ENCODE assay signal across 1 cellular context in the genomic region with DNA sequence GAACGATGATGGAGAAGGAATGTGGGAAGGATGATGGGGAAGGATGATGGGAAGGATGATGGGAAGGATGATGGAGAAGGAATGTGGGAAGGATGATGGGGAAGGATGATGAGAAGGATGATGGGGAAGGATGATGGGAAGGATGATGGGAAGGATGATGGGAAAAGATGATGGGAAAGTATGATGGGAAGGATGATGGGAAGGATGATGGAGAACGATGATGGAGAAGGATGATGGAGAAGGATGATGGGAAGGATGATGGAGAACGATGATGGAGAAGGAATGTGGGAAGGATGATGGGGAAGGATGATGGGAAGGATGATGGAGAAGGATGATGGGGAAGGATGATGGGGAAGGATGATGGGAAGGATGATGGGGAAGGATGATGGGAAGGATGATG.
TF ChIP-seq lines count a peak whose summit lies in the region.

No MANE protein-coding gene starts in this region.

TF ChIP-seq in HEK293, 187 proteins besides CTCF, POLR2A, EP300 and RAD21:
- TF ChIP-seq ZNF76 (tag by site-specific recombination; IDR thresholded peaks at IDR 0.05; ENCODE audit: borderline replicate concordance, low read depth) = peak; percentile 58
- TF ChIP-seq, protein P1, sequence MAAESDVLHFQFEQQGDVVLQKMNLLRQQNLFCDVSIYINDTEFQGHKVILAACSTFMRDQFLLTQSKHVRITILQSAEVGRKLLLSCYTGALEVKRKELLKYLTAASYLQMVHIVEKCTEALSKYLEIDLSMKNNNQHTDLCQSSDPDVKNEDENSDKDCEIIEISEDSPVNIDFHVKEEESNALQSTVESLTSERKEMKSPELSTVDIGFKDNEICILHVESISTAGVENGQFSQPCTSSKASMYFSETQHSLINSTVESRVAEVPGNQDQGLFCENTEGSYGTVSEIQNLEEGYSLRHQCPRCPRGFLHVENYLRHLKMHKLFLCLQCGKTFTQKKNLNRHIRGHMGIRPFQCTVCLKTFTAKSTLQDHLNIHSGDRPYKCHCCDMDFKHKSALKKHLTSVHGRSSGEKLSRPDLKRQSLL (tag by site-specific recombination; IDR thresholded peaks at IDR 0.05) = peak; percentile 99
